Comparison of ENCODE assay signal across 1 cellular context in genomic region chr20:59007758-59008511, GRCh38.
TF ChIP-seq lines count a peak whose summit lies in the region.

No MANE protein-coding gene starts in this region.

TF ChIP-seq in IMR-90, 13 proteins besides CTCF, POLR2A, EP300 and RAD21 (continued from another document):
- TF ChIP-seq USF2 (IDR thresholded peaks at IDR 0.05; ENCODE audit: low read depth, low read length) (no peak), ELK1 (IDR thresholded peaks at IDR 0.05; ENCODE audit: borderline replicate concordance, low read depth, low read length) (no peak)
